ENCODE assay signal across 8 cellular contexts in genomic region chr1:116909511-116910378, GRCh38. TPM values are rescaled to one million over a fixed set of nuclear protein-coding genes. Genes with fewer than 3 reads are reported as not detected.
DNase-seq lines count a peak whose midpoint lies in the region; ATAC-seq and TF ChIP-seq lines count a peak whose summit lies in the region.

TSS of gene PTGFRN (plus strand) at chr1:116909916. CDS start at chr1:116910204, 288 bp downstream.

- ATAC-seq in WTC11 = peak; percentile 65
- peak; percentile 78 for ATAC-seq in left lung
- ATAC-seq in HG03432 (IDR thresholded peaks at IDR 0.05; ENCODE audit: unreplicated experiment) = no peak
- ATAC-seq in HG03469 (IDR thresholded peaks at IDR 0.05; ENCODE audit: unreplicated experiment) = no peak

- H3K27me3 Mint-ChIP-seq in WTC11 (ENCODE audit: low read depth) = no peaks in the 10 kb centered on the region

- no peaks in the 10 kb centered on the region for H3K36me3 ChIP-seq in left lung

- H3K27ac Mint-ChIP-seq in WTC11 = peak within 1 kb of the TSS; percentile 92

- DNase-seq in Caki2 (ENCODE audit: low read depth) = peak; percentile 60
- DNase-seq in LNCaP clone FGC (ENCODE audit: low read depth) = no peak
- DNase-seq in WTC11 (ENCODE audit: low spot score) = peak; percentile 89
- DNase-seq in dermis microvascular lymphatic vessel endothelial cell (ENCODE audit: low read depth in 2 of 2) = peak in 1 of 2 donors; percentile 54
- peak; percentile 65 to 89 for DNase-seq in left lung
- DNase-seq in stimulated activated CD4-positive, alpha-beta T cell treated with anti-CD3 and anti-CD28 coated beads, Interleukin-2, amount 100 ng/mL, for 48 hours = peak; percentile 12

- CTCF ChIA-PET in WTC11 (lab: Charles Lee) = interaction anchor here (1.3 to 2.8 kb wide), 3 partner anchors 10 to 85 kb away, joined by 3 to 9 read pairs (median 5); no protein-coding TSS in a partner anchor

- TF ChIP-seq CTCF in LNCaP clone FGC (IDR thresholded peaks at IDR 0.05; ENCODE audit: control insufficient read depth, extremely low read depth, insufficient read depth) (no peak), WTC11 (IDR thresholded peaks at IDR 0.05) (no peak), left lung (IDR thresholded peaks at IDR 0.05) (no peak)

- peak within 1 kb of the TSS; percentile 53 to 80 for H3K27ac ChIP-seq in left lung

- peaks cover 8 to 10% of the 10 kb centered on the region in 2 donors for H3K4me1 ChIP-seq in left lung

- no peaks in the 10 kb centered on the region for H3K36me3 Mint-ChIP-seq in WTC11

- intact Hi-C loops in left lung (cut with DNase I) = no loop called here

- H3K27me3 ChIP-seq in left lung = peaks cover 0 to 43% of the 10 kb centered on the region in 2 donors

- no peaks in the 10 kb centered on the region for H3K9me3 Mint-ChIP-seq in WTC11

- H3K9me3 ChIP-seq in left lung = no peaks in the 10 kb centered on the region

- peak within 1 kb of the TSS; percentile 95 for H3K4me3 Mint-ChIP-seq in WTC11

- in situ Hi-C loops in Caki2 (cut with HindIII; ENCODE audit: low pct_unique_long_range_greater_than_20kb, low sequenced_read_pairs) = no loop called here

- H3K4me1 Mint-ChIP-seq in WTC11 = peaks cover 26% of the 10 kb centered on the region

- POLR2A ChIA-PET in WTC11 (lab: Charles Lee) = interaction anchor here (1.8 kb wide), 1 partner anchor 150 kb away, joined by 6 read pairs; the partner anchor contains the start of gene TTF2

- H3K4me3 ChIP-seq in LNCaP clone FGC (ENCODE audit: low read depth, low read length) (peak within 1 kb of the TSS; percentile 73), left lung (peak within 1 kb of the TSS; percentile 55 to 58)

TF ChIP-seq in WTC11, 78 proteins besides CTCF, POLR2A, EP300 and RAD21:
- TF ChIP-seq ZNF263 (CRISPR knock-in tag; IDR thresholded peaks at IDR 0.05; ENCODE audit: low read depth) = peak; percentile 73; the same call in 1 of the 2 replicates
- TF ChIP-seq, protein P1, sequence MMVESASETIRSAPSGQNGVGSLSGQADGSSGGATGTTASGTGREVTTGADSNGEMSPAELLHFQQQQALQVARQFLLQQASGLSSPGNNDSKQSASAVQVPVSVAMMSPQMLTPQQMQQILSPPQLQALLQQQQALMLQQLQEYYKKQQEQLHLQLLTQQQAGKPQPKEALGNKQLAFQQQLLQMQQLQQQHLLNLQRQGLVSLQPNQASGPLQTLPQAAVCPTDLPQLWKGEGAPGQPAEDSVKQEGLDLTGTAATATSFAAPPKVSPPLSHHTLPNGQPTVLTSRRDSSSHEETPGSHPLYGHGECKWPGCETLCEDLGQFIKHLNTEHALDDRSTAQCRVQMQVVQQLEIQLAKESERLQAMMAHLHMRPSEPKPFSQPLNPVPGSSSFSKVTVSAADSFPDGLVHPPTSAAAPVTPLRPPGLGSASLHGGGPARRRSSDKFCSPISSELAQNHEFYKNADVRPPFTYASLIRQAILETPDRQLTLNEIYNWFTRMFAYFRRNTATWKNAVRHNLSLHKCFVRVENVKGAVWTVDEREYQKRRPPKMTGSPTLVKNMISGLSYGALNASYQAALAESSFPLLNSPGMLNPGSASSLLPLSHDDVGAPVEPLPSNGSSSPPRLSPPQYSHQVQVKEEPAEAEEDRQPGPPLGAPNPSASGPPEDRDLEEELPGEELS (CRISPR knock-in tag; IDR thresholded peaks at IDR 0.05) = peak; percentile 69
- 0 out of 2 replicates have a peak, but pooled peaks have one; percentile 9 for TF ChIP-seq KAT7 (CRISPR knock-in tag; IDR thresholded peaks at IDR 0.05; ENCODE audit: borderline replicate concordance)
- no peak; the same call in 1 of the 2 replicates for TF ChIP-seq MYBL2 (CRISPR knock-in tag; IDR thresholded peaks at IDR 0.05)
- TF ChIP-seq, protein P2, sequence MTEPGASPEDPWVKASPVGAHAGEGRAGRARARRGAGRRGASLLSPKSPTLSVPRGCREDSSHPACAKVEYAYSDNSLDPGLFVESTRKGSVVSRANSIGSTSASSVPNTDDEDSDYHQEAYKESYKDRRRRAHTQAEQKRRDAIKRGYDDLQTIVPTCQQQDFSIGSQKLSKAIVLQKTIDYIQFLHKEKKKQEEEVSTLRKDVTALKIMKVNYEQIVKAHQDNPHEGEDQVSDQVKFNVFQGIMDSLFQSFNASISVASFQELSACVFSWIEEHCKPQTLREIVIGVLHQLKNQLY (CRISPR knock-in tag; IDR thresholded peaks at IDR 0.05) = no peak
- 0 out of 2 replicates have a peak, but pooled peaks have one; percentile 11 for TF ChIP-seq PRDM15 (CRISPR knock-in tag; IDR thresholded peaks at IDR 0.05)
- TF ChIP-seq HMGXB4 (CRISPR knock-in tag; IDR thresholded peaks at IDR 0.05) = peak; percentile 70; the same call in 1 of the 2 replicates
- TF ChIP-seq ZNF423 (CRISPR knock-in tag; IDR thresholded peaks at IDR 0.05) = 0 out of 2 replicates have a peak, but pooled peaks have one; percentile 33
- TF ChIP-seq ETV6 (CRISPR knock-in tag; IDR thresholded peaks at IDR 0.05) = 0 out of 2 replicates have a peak, but pooled peaks have one; percentile 52
- no peak for TF ChIP-seq GRHL2 (CRISPR knock-in tag; IDR thresholded peaks at IDR 0.05; ENCODE audit: insufficient replicate concordance, severe bottlenecking)
- TF ChIP-seq, protein P3, sequence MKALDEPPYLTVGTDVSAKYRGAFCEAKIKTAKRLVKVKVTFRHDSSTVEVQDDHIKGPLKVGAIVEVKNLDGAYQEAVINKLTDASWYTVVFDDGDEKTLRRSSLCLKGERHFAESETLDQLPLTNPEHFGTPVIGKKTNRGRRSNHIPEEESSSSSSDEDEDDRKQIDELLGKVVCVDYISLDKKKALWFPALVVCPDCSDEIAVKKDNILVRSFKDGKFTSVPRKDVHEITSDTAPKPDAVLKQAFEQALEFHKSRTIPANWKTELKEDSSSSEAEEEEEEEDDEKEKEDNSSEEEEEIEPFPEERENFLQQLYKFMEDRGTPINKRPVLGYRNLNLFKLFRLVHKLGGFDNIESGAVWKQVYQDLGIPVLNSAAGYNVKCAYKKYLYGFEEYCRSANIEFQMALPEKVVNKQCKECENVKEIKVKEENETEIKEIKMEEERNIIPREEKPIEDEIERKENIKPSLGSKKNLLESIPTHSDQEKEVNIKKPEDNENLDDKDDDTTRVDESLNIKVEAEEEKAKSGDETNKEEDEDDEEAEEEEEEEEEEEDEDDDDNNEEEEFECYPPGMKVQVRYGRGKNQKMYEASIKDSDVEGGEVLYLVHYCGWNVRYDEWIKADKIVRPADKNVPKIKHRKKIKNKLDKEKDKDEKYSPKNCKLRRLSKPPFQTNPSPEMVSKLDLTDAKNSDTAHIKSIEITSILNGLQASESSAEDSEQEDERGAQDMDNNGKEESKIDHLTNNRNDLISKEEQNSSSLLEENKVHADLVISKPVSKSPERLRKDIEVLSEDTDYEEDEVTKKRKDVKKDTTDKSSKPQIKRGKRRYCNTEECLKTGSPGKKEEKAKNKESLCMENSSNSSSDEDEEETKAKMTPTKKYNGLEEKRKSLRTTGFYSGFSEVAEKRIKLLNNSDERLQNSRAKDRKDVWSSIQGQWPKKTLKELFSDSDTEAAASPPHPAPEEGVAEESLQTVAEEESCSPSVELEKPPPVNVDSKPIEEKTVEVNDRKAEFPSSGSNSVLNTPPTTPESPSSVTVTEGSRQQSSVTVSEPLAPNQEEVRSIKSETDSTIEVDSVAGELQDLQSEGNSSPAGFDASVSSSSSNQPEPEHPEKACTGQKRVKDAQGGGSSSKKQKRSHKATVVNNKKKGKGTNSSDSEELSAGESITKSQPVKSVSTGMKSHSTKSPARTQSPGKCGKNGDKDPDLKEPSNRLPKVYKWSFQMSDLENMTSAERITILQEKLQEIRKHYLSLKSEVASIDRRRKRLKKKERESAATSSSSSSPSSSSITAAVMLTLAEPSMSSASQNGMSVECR (CRISPR knock-in tag; IDR thresholded peaks at IDR 0.05; ENCODE audit: borderline replicate concordance) = no peak
- TF ChIP-seq TEAD4 (CRISPR knock-in tag; IDR thresholded peaks at IDR 0.05) = no peak

RNA-seq across cellular contexts. Expression of gene PTGFRN, which starts in this region (rescaled TPM):
- total RNA-seq in Caki2 (2014; rRNA removed; shearing (Covaris generic); ENCODE audit: low replicate concordance) = 20.7 and 26.4 TPM in 2 replicates
- total RNA-seq in WTC11 (2021) (38.2 to 39.6 TPM (median 38.7 TPM) in 3 replicates), dermis microvascular lymphatic vessel endothelial cell (153 and 238 TPM in 2 replicates), left lung (10 to 100 TPM; 39.9 to 77.5 TPM)

Comparison
In these comparisons a context has a peak if more than half of its experiments do, and no peak if none do; other contexts are left out.
1. ATAC-seq: peak in WTC11 (single experiment) and left lung (single experiment); none in HG03432 (single experiment) and HG03469 (single experiment).